Comparison of ENCODE assay signal across 25 cellular contexts in genomic region chr4:139686130-139686529, GRCh38.
"Had no signal": no experiment of that assay in that cellular context is flagged by ENCODE, and none has a peak within 500 bp of the region (broad histone marks: within the 10 kb centered on the region; RNA-seq: fewer than 3 reads in every experiment).

No MANE protein-coding gene starts in this region.

- H3K9ac ChIP-seq: neural progenitor cell had no signal

- H3K27ac ChIP-seq: neural progenitor cell, vagina, VCaP had no signal

- DNase-seq: activated CD4-positive, alpha-beta memory T cell treated with anti-CD3 and anti-CD28 coated beads for 36 hours; activated CD4-positive, alpha-beta T cell treated with anti-CD3 and anti-CD28 coated beads for 4 hours; activated CD8-positive, alpha-beta memory T cell treated with anti-CD3 and anti-CD28 coated beads, Interleukin-2, amount 50 U/mL, for 4 hours; activated gamma-delta T cell; activated naive CD8-positive, alpha-beta T cell treated with anti-CD3 and anti-CD28 coated beads, Interleukin-2, amount 50 U/mL, for 24 hours; activated T-cell treated with anti-CD3 and anti-CD28 coated beads, Interleukin-2, amount 50 U/mL, for 24 hours; effector CD8-positive, alpha-beta T cell; islet precursor cell; mammary epithelial cell; midbrain; naive thymus-derived CD8-positive, alpha-beta T cell; right cardiac atrium; stimulated activated CD4-positive, alpha-beta T cell treated with anti-CD3 and anti-CD28 coated beads, Interleukin-12 subunit alpha, Interleukin-12 subunit beta, amount 100 ng/mL, for 4 hours; stimulated activated CD4-positive, alpha-beta T cell treated with anti-CD3 and anti-CD28 coated beads, Interleukin-4, amount 100 ng/mL, for 1 hour; upper lobe of left lung had no signal

- H3K9me3 ChIP-seq: upper lobe of left lung, vagina had no signal

- ATAC-seq: activated naive CD8-positive, alpha-beta T cell treated with anti-CD3 and anti-CD28 coated beads, Interleukin-2, amount 50 U/mL, for 24 hours; naive thymus-derived CD8-positive, alpha-beta T cell; right cardiac atrium; stimulated activated effector memory CD8-positive, alpha-beta T cell treated with anti-CD3 and anti-CD28 coated beads, Interleukin-12 subunit alpha, Interleukin-12 subunit beta, amount 100 ng/mL, for 72 hours had no signal

- H3K36me3 Mint-ChIP-seq: activated CD4-positive, alpha-beta memory T cell treated with anti-CD3 and anti-CD28 coated beads for 36 hours had no signal

- H3K27ac Mint-ChIP-seq: activated CD4-positive, alpha-beta memory T cell treated with anti-CD3 and anti-CD28 coated beads for 36 hours; activated naive CD4-positive, alpha-beta T cell treated with anti-CD3 and anti-CD28 coated beads, Interleukin-2, amount 50 U/mL, for 24 hours; activated naive CD8-positive, alpha-beta T cell treated with anti-CD3 and anti-CD28 coated beads, Interleukin-2, amount 50 U/mL, for 24 hours; activated T-cell treated with anti-CD3 and anti-CD28 coated beads, Interleukin-2, amount 50 U/mL, for 24 hours; naive thymus-derived CD8-positive, alpha-beta T cell; neural progenitor cell; stimulated activated effector memory CD8-positive, alpha-beta T cell treated with anti-CD3 and anti-CD28 coated beads, Interleukin-12 subunit alpha, Interleukin-12 subunit beta, amount 100 ng/mL, for 72 hours; stimulated activated naive CD8-positive, alpha-beta T cell treated with anti-CD3 and anti-CD28 coated beads, Interleukin-15, Interleukin-2, amounts not matched to agents 100 ng/mL and 50 ng/mL, for 24 hours had no signal

- H3K4me2 ChIP-seq: neural progenitor cell had no signal

- H3K4me3 ChIP-seq: neural progenitor cell, upper lobe of left lung, vagina had no signal

- H3K4me1 ChIP-seq: neural progenitor cell had no signal

- H2AFZ ChIP-seq: neural progenitor cell had no signal

- H3K4me3 Mint-ChIP-seq: activated CD4-positive, alpha-beta memory T cell treated with anti-CD3 and anti-CD28 coated beads for 36 hours; activated naive CD4-positive, alpha-beta T cell treated with anti-CD3 and anti-CD28 coated beads, Interleukin-2, amount 50 U/mL, for 24 hours; activated naive CD8-positive, alpha-beta T cell treated with anti-CD3 and anti-CD28 coated beads, Interleukin-2, amount 50 U/mL, for 24 hours; activated T-cell treated with anti-CD3 and anti-CD28 coated beads, Interleukin-2, amount 50 U/mL, for 24 hours; naive thymus-derived CD8-positive, alpha-beta T cell; neural progenitor cell; stimulated activated effector memory CD8-positive, alpha-beta T cell treated with anti-CD3 and anti-CD28 coated beads, Interleukin-12 subunit alpha, Interleukin-12 subunit beta, amount 100 ng/mL, for 72 hours; stimulated activated naive CD8-positive, alpha-beta T cell treated with anti-CD3 and anti-CD28 coated beads, Interleukin-15, Interleukin-2, amounts not matched to agents 100 ng/mL and 50 ng/mL, for 24 hours had no signal

- FAIRE-seq: bronchial epithelial cell, colon, frontal cortex, TTC549 had no signal

- H3K36me3 ChIP-seq: neural progenitor cell, vagina had no signal

- H3K27me3 Mint-ChIP-seq: activated CD4-positive, alpha-beta memory T cell treated with anti-CD3 and anti-CD28 coated beads for 36 hours; activated naive CD4-positive, alpha-beta T cell treated with anti-CD3 and anti-CD28 coated beads, Interleukin-2, amount 50 U/mL, for 24 hours; activated naive CD8-positive, alpha-beta T cell treated with anti-CD3 and anti-CD28 coated beads, Interleukin-2, amount 50 U/mL, for 24 hours; activated T-cell treated with anti-CD3 and anti-CD28 coated beads, Interleukin-2, amount 50 U/mL, for 24 hours; stimulated activated naive CD8-positive, alpha-beta T cell treated with anti-CD3 and anti-CD28 coated beads, Interleukin-15, Interleukin-2, amounts not matched to agents 100 ng/mL and 50 ng/mL, for 24 hours had no signal

- H3K9me3 Mint-ChIP-seq: activated CD4-positive, alpha-beta memory T cell treated with anti-CD3 and anti-CD28 coated beads for 36 hours; activated naive CD4-positive, alpha-beta T cell treated with anti-CD3 and anti-CD28 coated beads, Interleukin-2, amount 50 U/mL, for 24 hours; stimulated activated effector memory CD8-positive, alpha-beta T cell treated with anti-CD3 and anti-CD28 coated beads, Interleukin-12 subunit alpha, Interleukin-12 subunit beta, amount 100 ng/mL, for 72 hours had no signal

- H3K27me3 ChIP-seq: neural progenitor cell, upper lobe of left lung, vagina had no signal
